Comparison of ENCODE assay signal across 25 cellular contexts in genomic region chr2:141927536-141927935, GRCh38.
DNase-seq lines count a peak whose midpoint lies in the region; ATAC-seq, FAIRE-seq and TF ChIP-seq lines count a peak whose summit lies in the region.
"Had no signal": no experiment of that assay in that cellular context is flagged by ENCODE, and none has a peak within 500 bp of the region (broad histone marks: within the 10 kb centered on the region; RNA-seq: fewer than 3 reads in every experiment).

No MANE protein-coding gene starts in this region.

- peaks cover 11% of the 10 kb centered on the region for H3K4me1 Mint-ChIP-seq in WTC11
- H3K4me1 Mint-ChIP-seq: CD4-positive, alpha-beta memory T cell had no signal

- H3K9me3 Mint-ChIP-seq in WTC11, result 0 out of 2 replicates have a peak, but pooled peaks cover 4% of the 10 kb centered on the region

- no peaks in the 10 kb centered on the region for H3K36me3 ChIP-seq in bronchial epithelial cell (ENCODE audit: control insufficient read depth, insufficient read depth, low read length)
- H3K36me3 ChIP-seq: BLaER1 treated with 17β-estradiol and CSF1 and Interleukin-3, amounts not matched to agents 10 nM and 100 nM had no signal

- H3K27me3 ChIP-seq in bronchial epithelial cell (ENCODE audit: control insufficient read depth, insufficient read depth, low read length), result no peaks in the 10 kb centered on the region
- H3K27me3 ChIP-seq: BLaER1 treated with 17β-estradiol and CSF1 and Interleukin-3, amounts not matched to agents 10 nM and 100 nM had no signal

- no peak for FAIRE-seq in bronchial epithelial cell (lab: Jason Lieb, UNC)
- FAIRE-seq: GM18507, HepG2 had no signal

- H3K4me3 ChIP-seq in AG10803 (ENCODE audit: low read length) (no peak overlapping the region), bronchial epithelial cell (ENCODE audit: low read depth, low read length) (no peak overlapping the region)
- H3K4me3 ChIP-seq: BLaER1 treated with 17β-estradiol and CSF1 and Interleukin-3, amounts not matched to agents 10 nM and 100 nM had no signal

- POLR2A ChIA-PET in WTC11 (lab: Charles Lee), result no interaction called here

- H3K36me3 Mint-ChIP-seq in WTC11, result no peaks in the 10 kb centered on the region
- H3K36me3 Mint-ChIP-seq: CD4-positive, alpha-beta memory T cell had no signal

- ATAC-seq in WTC11 (no peak), GM21576 (IDR thresholded peaks at IDR 0.05; ENCODE audit: unreplicated experiment) (no peak), HG03571 (IDR thresholded peaks at IDR 0.05; ENCODE audit: unreplicated experiment) (no peak)
- ATAC-seq: HepG2, Panc1 had no signal

- H3K4me3 Mint-ChIP-seq in WTC11, result no peak overlapping the region
- H3K4me3 Mint-ChIP-seq: CD4-positive, alpha-beta memory T cell had no signal

- CTCF ChIA-PET in WTC11 (lab: Charles Lee), result interaction anchor here (0.6 to 0.7 kb wide), 2 partner anchors 11 to 833 kb away, joined by 3 to 4 read pairs; no protein-coding TSS in a partner anchor

- DNase-seq in AG10803 (ENCODE audit: low read depth) (peak; percentile 46), NCI-H226 (peak; percentile 22), bronchial epithelial cell (ENCODE audit: low read depth) (peak; percentile 16), iris pigment epithelial cell (ENCODE audit: low read depth) (peak; percentile 22), WTC11 (ENCODE audit: low spot score) (no peak), HPDE6-E6E7 (ENCODE audit: extremely low spot score) (no peak)
- DNase-seq: ACHN; CD4-positive, alpha-beta memory T cell; DMS153; GDM1; KBM-7; MM.1S; NCI-H1048; NCI-H1417 treated with DMSO at 0.1 percent for 48 hours; NCI-H187; NCI-H510A treated with DMSO at 0.1 percent for 48 hours; NCI-H748 treated with DMSO at 0.1 percent for 48 hours; NK-92 treated with Interleukin-12 subunit alpha and Interleukin-12 subunit beta, amount 100 ng/mL, for 24 hours; SIG-M5 had no signal

- no peaks in the 10 kb centered on the region for H3K27me3 Mint-ChIP-seq in WTC11 (ENCODE audit: low read depth)
- H3K27me3 Mint-ChIP-seq: CD4-positive, alpha-beta memory T cell had no signal

- no peak overlapping the region for H3K27ac Mint-ChIP-seq in WTC11
- H3K27ac Mint-ChIP-seq: CD4-positive, alpha-beta memory T cell had no signal

- TF ChIP-seq CTCF in AG10803 (conservative IDR thresholded peaks at IDR 0.05; ENCODE audit: low read length), result no peak
- no peak for TF ChIP-seq CTCF in bronchial epithelial cell (IDR thresholded peaks at IDR 0.05; ENCODE audit: insufficient read depth, low read length, severe bottlenecking)
- no peak for TF ChIP-seq CTCF in WTC11 (IDR thresholded peaks at IDR 0.05)

TF ChIP-seq in WTC11, 78 proteins besides CTCF, POLR2A, EP300 and RAD21:
- TF ChIP-seq ZNF396 (CRISPR knock-in tag; IDR thresholded peaks at IDR 0.05; ENCODE audit: borderline replicate concordance), result no peak

Comparison
In these comparisons a context has a peak if more than half of its experiments do, and no peak if none do; other contexts are left out.
1. DNase-seq: peak in AG10803 (single experiment), NCI-H226 (single experiment), bronchial epithelial cell (single experiment) and iris pigment epithelial cell (single experiment); none in WTC11 (single experiment) and HPDE6-E6E7 (single experiment).